ENCODE assay signal across 1 cellular context in the genomic region with DNA sequence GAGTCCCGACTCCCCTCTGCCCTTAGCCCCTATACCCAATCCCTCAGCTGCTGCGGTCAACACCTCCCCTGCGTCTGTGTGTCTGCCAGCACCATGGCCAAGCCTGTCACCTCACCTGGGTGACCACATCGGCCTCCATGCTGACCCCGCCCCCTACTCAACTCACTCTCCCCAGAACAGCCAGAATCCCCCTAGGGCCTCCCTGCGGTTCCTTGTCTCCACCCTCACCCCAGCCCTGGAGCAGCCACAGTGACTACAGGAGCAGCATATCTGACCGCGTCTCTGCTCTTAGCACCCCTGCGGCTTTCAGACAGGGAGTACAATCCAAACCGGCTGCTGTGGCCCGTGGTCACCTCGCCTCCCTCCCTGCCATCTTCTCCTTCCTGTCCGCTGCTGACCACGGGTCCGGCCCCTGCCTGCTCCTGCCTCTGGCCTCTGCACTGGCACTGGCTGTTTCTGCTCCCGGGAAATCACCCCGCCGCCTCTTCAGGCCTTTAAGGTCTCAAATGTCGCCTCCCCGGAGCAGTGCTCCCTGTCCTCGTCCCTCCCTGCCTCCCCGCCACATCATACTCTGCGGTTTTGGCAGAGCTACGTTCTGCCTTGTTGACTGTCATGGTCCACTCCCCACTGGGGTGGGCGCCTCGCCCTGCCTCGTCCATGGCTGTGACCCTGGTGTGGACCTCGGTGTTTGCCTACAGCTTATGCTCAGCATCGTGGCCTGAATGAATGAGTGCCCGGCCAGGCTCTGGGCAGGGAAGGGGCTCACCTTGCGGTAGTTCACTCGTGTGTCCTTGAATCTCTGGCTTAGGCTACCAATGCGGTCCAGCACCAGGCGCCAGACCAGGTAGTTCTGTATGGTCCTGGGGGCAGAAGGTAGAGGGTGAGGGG.
TF ChIP-seq lines count a peak whose summit lies in the region.

No MANE protein-coding gene starts in this region.

TF ChIP-seq in HepG2, 621 proteins besides CTCF, POLR2A, EP300 and RAD21:
- TF ChIP-seq, protein P1, sequence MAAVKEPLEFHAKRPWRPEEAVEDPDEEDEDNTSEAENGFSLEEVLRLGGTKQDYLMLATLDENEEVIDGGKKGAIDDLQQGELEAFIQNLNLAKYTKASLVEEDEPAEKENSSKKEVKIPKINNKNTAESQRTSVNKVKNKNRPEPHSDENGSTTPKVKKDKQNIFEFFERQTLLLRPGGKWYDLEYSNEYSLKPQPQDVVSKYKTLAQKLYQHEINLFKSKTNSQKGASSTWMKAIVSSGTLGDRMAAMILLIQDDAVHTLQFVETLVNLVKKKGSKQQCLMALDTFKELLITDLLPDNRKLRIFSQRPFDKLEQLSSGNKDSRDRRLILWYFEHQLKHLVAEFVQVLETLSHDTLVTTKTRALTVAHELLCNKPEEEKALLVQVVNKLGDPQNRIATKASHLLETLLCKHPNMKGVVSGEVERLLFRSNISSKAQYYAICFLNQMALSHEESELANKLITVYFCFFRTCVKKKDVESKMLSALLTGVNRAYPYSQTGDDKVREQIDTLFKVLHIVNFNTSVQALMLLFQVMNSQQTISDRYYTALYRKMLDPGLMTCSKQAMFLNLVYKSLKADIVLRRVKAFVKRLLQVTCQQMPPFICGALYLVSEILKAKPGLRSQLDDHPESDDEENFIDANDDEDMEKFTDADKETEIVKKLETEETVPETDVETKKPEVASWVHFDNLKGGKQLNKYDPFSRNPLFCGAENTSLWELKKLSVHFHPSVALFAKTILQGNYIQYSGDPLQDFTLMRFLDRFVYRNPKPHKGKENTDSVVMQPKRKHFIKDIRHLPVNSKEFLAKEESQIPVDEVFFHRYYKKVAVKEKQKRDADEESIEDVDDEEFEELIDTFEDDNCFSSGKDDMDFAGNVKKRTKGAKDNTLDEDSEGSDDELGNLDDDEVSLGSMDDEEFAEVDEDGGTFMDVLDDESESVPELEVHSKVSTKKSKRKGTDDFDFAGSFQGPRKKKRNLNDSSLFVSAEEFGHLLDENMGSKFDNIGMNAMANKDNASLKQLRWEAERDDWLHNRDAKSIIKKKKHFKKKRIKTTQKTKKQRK (IDR thresholded peaks at IDR 0.05; ENCODE audit: low read length) = no peak
- TF ChIP-seq ZNF263 (CRISPR knock-in tag; IDR thresholded peaks at IDR 0.05) = 0 out of 2 replicates have a peak, but pooled peaks have one; percentile 37
